ENCODE assay signal across 8 cellular contexts in the genomic region with DNA sequence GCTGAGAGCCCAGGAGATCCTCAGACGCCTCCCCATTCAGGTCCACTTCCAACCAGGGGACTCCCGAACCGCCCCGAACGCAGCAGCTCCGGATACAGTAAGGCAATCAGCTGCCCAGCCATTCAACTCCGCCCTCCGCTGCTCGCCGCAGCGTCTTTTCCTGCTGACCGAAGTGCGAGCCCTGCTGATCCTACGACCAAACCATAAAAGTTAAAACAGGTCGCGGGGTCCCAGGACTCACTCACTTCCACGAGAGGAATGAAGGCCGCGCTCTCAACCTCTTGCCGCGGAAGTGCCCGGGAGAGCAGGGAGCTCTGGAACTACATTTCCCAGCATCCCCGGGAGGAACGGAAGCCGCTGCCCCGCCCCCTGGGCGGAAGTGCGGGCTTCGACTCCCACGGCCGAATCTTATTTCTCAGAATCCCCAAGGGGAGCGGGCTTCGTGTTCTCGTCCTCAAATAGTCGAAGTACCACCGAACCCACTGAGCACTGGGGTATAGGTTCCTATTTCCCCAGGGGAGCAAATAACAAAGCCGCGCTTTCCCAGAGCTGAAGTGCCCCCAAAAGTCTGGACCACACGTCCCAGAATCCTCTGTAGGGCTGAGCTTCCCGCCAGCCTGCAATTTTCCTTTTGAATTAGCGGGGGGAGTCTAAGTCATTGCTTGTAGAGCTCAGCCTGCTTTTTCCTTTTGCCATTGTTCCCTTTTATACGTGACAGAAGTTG. TPM values are rescaled to one million over a fixed set of nuclear protein-coding genes. Genes with fewer than 3 reads are reported as not detected.
DNase-seq lines count a peak whose midpoint lies in the region; ATAC-seq and TF ChIP-seq lines count a peak whose summit lies in the region.

A gene (minus strand): TSS at position 298 of the 724 bp plus-strand sequence. CDS start 13,097 bp downstream, outside the sequence.

- CTCF ChIA-PET in RWPE1 (lab: Yijun Ruan, JAX), result interaction anchor here (0.6 to 0.8 kb wide), 4 partner anchors 16 to 660 kb away, joined by 3 to 4 read pairs (median 4); a partner anchor contains a TSS
- CTCF ChIA-PET in naive thymus-derived CD4-positive, alpha-beta T cell (lab: Charles Lee), result interaction anchor here (0.6 kb wide), 1 partner anchor 49 kb away, joined by 4 read pairs; a partner anchor contains a TSS

- in situ Hi-C loops in GM23248 (cut with MboI), result no loop called here

- DNase-seq in DMS79 treated with DMSO at 0.1 percent for 48 hours (lab: John Stamatoyannopoulos, UW) (peak; percentile 84), GM23248 (peak; percentile 97), LHCN-M2 (ENCODE audit: low read depth) (peak; percentile 88), RWPE1 (ENCODE audit: low spot score) (peak; percentile 91), fibroblast of gingiva (ENCODE audit: low read depth) (peak; percentile 84)
- peak; percentile 65 to 89 (median 86) for DNase-seq in naive thymus-derived CD4-positive, alpha-beta T cell
- peak; percentile 88 for DNase-seq in stimulated activated naive B cell treated with anti-CD40 and anti-IgM and Interleukin-4, amounts not matched to agents 10 μg/mL and 1 μg/mL and 100 μg/mL, for 72 hours

- peaks cover 21% of the 10 kb centered on the region for H3K36me3 ChIP-seq in GM23248 (ENCODE audit: low read depth)
- peaks cover 5 to 25% (median 13%) of the 10 kb centered on the region in 3 experiments for H3K36me3 ChIP-seq in naive thymus-derived CD4-positive, alpha-beta T cell (ENCODE audit: control insufficient read depth in 2 of 3, insufficient read depth in 3 of 3, low read length in 3 of 3)

- H3K79me2 ChIP-seq in GM23248 (ENCODE audit: insufficient read depth), result peaks cover 31% of the 10 kb centered on the region

- ATAC-seq in activated T-helper 17 cell treated with anti-CD3 and anti-CD28 coated beads, Interleukin-2, amount 50 U/mL, for 72 hours (replicated peaks), result peak; percentile 99
- peak; percentile 98 for ATAC-seq in naive thymus-derived CD4-positive, alpha-beta T cell
- ATAC-seq in stimulated activated naive B cell treated with anti-CD40 and anti-IgM and Interleukin-4, amounts not matched to agents 10 μg/mL and 1 μg/mL and 100 μg/mL, for 72 hours (replicated peaks), result peak; percentile 97

- intact Hi-C loops in naive thymus-derived CD4-positive, alpha-beta T cell (cut with micrococcal nuclease), result loop anchor here (1.0 to 5.0 kb wide), 15 partner anchors 16 to 339 kb away; a partner anchor contains a TSS

- TF ChIP-seq CTCF in RWPE1 (conservative IDR thresholded peaks at IDR 0.05; ENCODE audit: low read depth), result no peak

- H3K27me3 ChIP-seq in GM23248 (replicated peaks; ENCODE audit: insufficient read depth), result no peaks in the 10 kb centered on the region
- H3K27me3 ChIP-seq in naive thymus-derived CD4-positive, alpha-beta T cell (ENCODE audit: control insufficient read depth in 2 of 2, insufficient read depth in 2 of 2, low read length in 2 of 2), result no peaks in the 10 kb centered on the region

- peaks cover 42% of the 10 kb centered on the region for H3K36me3 Mint-ChIP-seq in activated T-helper 17 cell treated with anti-CD3 and anti-CD28 coated beads, Interleukin-2, amount 50 U/mL, for 72 hours (ENCODE audit: low read depth)
- peaks cover 10 to 39% (median 32%) of the 10 kb centered on the region in 5 donors for H3K36me3 Mint-ChIP-seq in naive thymus-derived CD4-positive, alpha-beta T cell
- peaks cover 19 to 30% of the 10 kb centered on the region in 2 donors for H3K36me3 Mint-ChIP-seq in stimulated activated naive B cell treated with anti-CD40 and anti-IgM and Interleukin-4, amounts not matched to agents 10 μg/mL and 1 μg/mL and 100 μg/mL, for 72 hours

- H3K27ac Mint-ChIP-seq in activated T-helper 17 cell treated with anti-CD3 and anti-CD28 coated beads, Interleukin-2, amount 50 U/mL, for 72 hours, result peak within 1 kb of the TSS; percentile 92
- peak within 1 kb of the TSS; percentile 81 to 96 (median 93) for H3K27ac Mint-ChIP-seq in naive thymus-derived CD4-positive, alpha-beta T cell
- peak within 1 kb of the TSS; percentile 94 for H3K27ac Mint-ChIP-seq in stimulated activated naive B cell treated with anti-CD40 and anti-IgM and Interleukin-4, amounts not matched to agents 10 μg/mL and 1 μg/mL and 100 μg/mL, for 72 hours

- H3F3A ChIP-seq in GM23248 (ENCODE audit: insufficient read depth), result peaks cover 11% of the 10 kb centered on the region

- H3K4me1 Mint-ChIP-seq in activated T-helper 17 cell treated with anti-CD3 and anti-CD28 coated beads, Interleukin-2, amount 50 U/mL, for 72 hours, result peaks cover 9% of the 10 kb centered on the region
- H3K4me1 Mint-ChIP-seq in naive thymus-derived CD4-positive, alpha-beta T cell, result peaks cover 10 to 46% (median 32%) of the 10 kb centered on the region in 7 donors
- peaks cover 6 to 10% of the 10 kb centered on the region in 2 donors for H3K4me1 Mint-ChIP-seq in stimulated activated naive B cell treated with anti-CD40 and anti-IgM and Interleukin-4, amounts not matched to agents 10 μg/mL and 1 μg/mL and 100 μg/mL, for 72 hours

- H3K4me1 ChIP-seq in GM23248 (ENCODE audit: insufficient read depth), result peaks cover 9% of the 10 kb centered on the region; the same call in 1 of the 2 replicates
- H3K4me1 ChIP-seq in naive thymus-derived CD4-positive, alpha-beta T cell (ENCODE audit: control insufficient read depth in 2 of 2, insufficient read depth in 2 of 2, low read length in 2 of 2), result peaks cover 16 to 17% of the 10 kb centered on the region in 2 donors

- 1 to 2% methylated on average over 42 of the region's 42 CpGs for WGBS in GM23248 (ENCODE audit: low coverage in 1 of 2, low lambda C conversion rate in 2 of 2, missing lambda C conversion rate in 2 of 2), 2 experiments

- H3K9me2 ChIP-seq in GM23248 (ENCODE audit: insufficient read depth), result no peaks in the 10 kb centered on the region

- peak within 1 kb of the TSS; percentile 95 for H3K4me2 ChIP-seq in GM23248 (ENCODE audit: unreplicated experiment)

- H3K4me3 Mint-ChIP-seq in activated T-helper 17 cell treated with anti-CD3 and anti-CD28 coated beads, Interleukin-2, amount 50 U/mL, for 72 hours, result peak within 1 kb of the TSS; percentile 87
- peak within 1 kb of the TSS; percentile 93 to 98 (median 96) for H3K4me3 Mint-ChIP-seq in naive thymus-derived CD4-positive, alpha-beta T cell
- peak within 1 kb of the TSS; percentile 93 to 95 for H3K4me3 Mint-ChIP-seq in stimulated activated naive B cell treated with anti-CD40 and anti-IgM and Interleukin-4, amounts not matched to agents 10 μg/mL and 1 μg/mL and 100 μg/mL, for 72 hours

- peak within 1 kb of the TSS; percentile 84 for H3K4me3 ChIP-seq in GM23248
- H3K4me3 ChIP-seq in naive thymus-derived CD4-positive, alpha-beta T cell (ENCODE audit: low read length), result peak within 1 kb of the TSS; percentile 84

- POLR2A ChIA-PET in RWPE1 (lab: Yijun Ruan, JAX; ENCODE audit: low non-redundant PET), result interaction anchor here (0.6 kb wide), 1 partner anchor 16 kb away, joined by 3 read pairs; a partner anchor contains a TSS
- POLR2A ChIA-PET in naive thymus-derived CD4-positive, alpha-beta T cell (lab: Charles Lee), result interaction anchor here (0.6 to 1.5 kb wide), 9 partner anchors 11 to 267 kb away, joined by 3 to 6 read pairs (median 3); a partner anchor contains a TSS

- peak within 1 kb of the TSS; percentile 93 for H2AFZ ChIP-seq in GM23248

- H3K27ac ChIP-seq in GM23248 (peak within 1 kb of the TSS; percentile 60), RWPE1 (peak within 1 kb of the TSS; percentile 87)
- H3K27ac ChIP-seq in naive thymus-derived CD4-positive, alpha-beta T cell (ENCODE audit: low read depth, low read length), result peak within 1 kb of the TSS; percentile 81

- H3K9ac ChIP-seq in GM23248, result peak within 1 kb of the TSS; percentile 78

- H4K20me1 ChIP-seq in GM23248 (ENCODE audit: insufficient read depth), result no peaks in the 10 kb centered on the region

- no peaks in the 10 kb centered on the region for H3K9me3 ChIP-seq in GM23248 (ENCODE audit: low read depth)
- H3K9me3 ChIP-seq in naive thymus-derived CD4-positive, alpha-beta T cell (ENCODE audit: control insufficient read depth in 2 of 3, low read length in 3 of 3), result no peaks in the 10 kb centered on the region

- peaks cover 4% of the 10 kb centered on the region for H3K9me3 Mint-ChIP-seq in activated T-helper 17 cell treated with anti-CD3 and anti-CD28 coated beads, Interleukin-2, amount 50 U/mL, for 72 hours
- H3K9me3 Mint-ChIP-seq in naive thymus-derived CD4-positive, alpha-beta T cell, result peaks cover 0 to 23% (median 3%) of the 10 kb centered on the region in 11 donors
- H3K9me3 Mint-ChIP-seq in stimulated activated naive B cell treated with anti-CD40 and anti-IgM and Interleukin-4, amounts not matched to agents 10 μg/mL and 1 μg/mL and 100 μg/mL, for 72 hours, result peaks cover 2 to 4% of the 10 kb centered on the region in 2 donors

- H3K27me3 Mint-ChIP-seq in activated T-helper 17 cell treated with anti-CD3 and anti-CD28 coated beads, Interleukin-2, amount 50 U/mL, for 72 hours, result no peaks in the 10 kb centered on the region
- peaks cover 0 to 7% (median 0%) of the 10 kb centered on the region in 5 donors for H3K27me3 Mint-ChIP-seq in naive thymus-derived CD4-positive, alpha-beta T cell
- peaks cover 0 to 10% of the 10 kb centered on the region in 2 donors for H3K27me3 Mint-ChIP-seq in stimulated activated naive B cell treated with anti-CD40 and anti-IgM and Interleukin-4, amounts not matched to agents 10 μg/mL and 1 μg/mL and 100 μg/mL, for 72 hours

RNA-seq across cellular contexts. Expression of the gene that starts here (rescaled TPM):
- 8.9 and 13.0 TPM in 2 replicates for total RNA-seq in GM23248 (2014; rRNA removed; shearing (Covaris generic))
- 7.7 and 8.5 TPM in 2 replicates for polyA plus RNA-seq in GM23248 (2016; fragmentation: Nextera tagmentation; extraction: Ambion mirVana)
- 9.2 and 14.9 TPM in 2 replicates for total RNA-seq in LHCN-M2 (2014; rRNA removed)
- 5.7 TPM for polyA plus RNA-seq in LHCN-M2 (2012)
- total RNA-seq in activated T-helper 17 cell treated with anti-CD3 and anti-CD28 coated beads, Interleukin-2, amount 50 U/mL, for 72 hours, result 10 to 100 TPM; 10.7 to 17.8 TPM
- 10 to 100 TPM in 4 of 5 experiments, 1 to 10 TPM in 1; 8.4 to 28.5 (median 15.3) TPM for total RNA-seq in naive thymus-derived CD4-positive, alpha-beta T cell
- 10 to 100 TPM; 15.6 to 19.0 TPM for polyA plus RNA-seq in naive thymus-derived CD4-positive, alpha-beta T cell

Comparison
In these comparisons a context has a peak if more than half of its experiments do, and no peak if none do; other contexts are left out.
1. Peak in every context shown above with its lines: DNase-seq, ATAC-seq, H3K4me3 ChIP-seq and H3K27ac ChIP-seq.